26 cellular contexts compared by ENCODE assay signal in genomic region chr5:131976414-131977211, GRCh38. TPM values are rescaled to one million over a fixed set of nuclear protein-coding genes. Genes with fewer than 3 reads are reported as not detected.
DNase-seq lines count a peak whose midpoint lies in the region; ATAC-seq and TF ChIP-seq lines count a peak whose summit lies in the region.
"Had no signal": no experiment of that assay in that cellular context is flagged by ENCODE, and none has a peak within 500 bp of the region (broad histone marks: within the 10 kb centered on the region; RNA-seq: fewer than 3 reads in every experiment).

No MANE protein-coding gene starts in this region.

- DNase-seq in activated naive CD4-positive, alpha-beta T cell treated with anti-CD3 and anti-CD28 coated beads, Interleukin-2, amount 50 U/mL, for 72 hours (ENCODE audit: low spot score in 2 of 2) = no peak
- DNase-seq in activated naive CD4-positive, alpha-beta T cell treated with anti-CD3 and anti-CD28 coated beads, Interleukin-2, amount 50 U/mL, for 16 hours = no peak
- peak; percentile 62 for DNase-seq in coronary artery (ENCODE audit: low spot score)
- no peak for DNase-seq in thoracic aorta (ENCODE audit: low spot score)
- DNase-seq in dermis blood vessel endothelial cell = no peak
- DNase-seq: activated CD4-positive, CD25-positive, alpha-beta regulatory T cell treated with anti-CD3 and anti-CD28 coated beads, Interleukin-2, amount 50 U/mL, for 72 hours; activated gamma-delta T cell treated with Interleukin-2 at 50 U/mL for 16 hours; DMS 273 treated with DMSO at 0.1 percent for 48 hours; endodermal cell; H7; IMR-90; natural killer cell; NCI-H1417 treated with DMSO at 0.1 percent for 48 hours; NCI-H526; ovary; right cardiac atrium; RPMI8226; stimulated activated CD8-positive, alpha-beta memory T cell treated with anti-CD3 and anti-CD28 coated beads, Interleukin-4, amount 100 ng/mL, for 48 hours had no signal

- no peaks in the 10 kb centered on the region for H3K36me3 ChIP-seq in thoracic aorta
- H3K36me3 ChIP-seq: BLaER1 treated with 17β-estradiol and CSF1 and Interleukin-3, amounts not matched to agents 10 nM and 100 nM; ovary; suprapubic skin had no signal

- no peaks in the 10 kb centered on the region for H3K36me3 Mint-ChIP-seq in activated naive CD4-positive, alpha-beta T cell treated with anti-CD3 and anti-CD28 coated beads, Interleukin-2, amount 50 U/mL, for 72 hours
- H3K36me3 Mint-ChIP-seq: memory B cell, natural killer cell had no signal

- no peak for TF ChIP-seq CTCF in coronary artery (IDR thresholded peaks at IDR 0.05)
- TF ChIP-seq CTCF in thoracic aorta (IDR thresholded peaks at IDR 0.05) = no peak

- H3K27me3 ChIP-seq in thoracic aorta (replicated peaks; ENCODE audit: insufficient read depth) = no peaks in the 10 kb centered on the region
- H3K27me3 ChIP-seq: BLaER1 treated with 17β-estradiol and CSF1 and Interleukin-3, amounts not matched to agents 10 nM and 100 nM; ovary; suprapubic skin had no signal

- ATAC-seq in activated naive CD4-positive, alpha-beta T cell treated with anti-CD3 and anti-CD28 coated beads, Interleukin-2, amount 50 U/mL, for 72 hours = no peak
- ATAC-seq in HG02610 (IDR thresholded peaks at IDR 0.05; ENCODE audit: unreplicated experiment) (peak; percentile 47), thoracic aorta (ENCODE audit: insufficient number of reproducible peaks, low FRiP score, low read depth) (no peak), HG02870 (IDR thresholded peaks at IDR 0.05; ENCODE audit: unreplicated experiment) (no peak), HG03025 (IDR thresholded peaks at IDR 0.05; ENCODE audit: low FRiP score, unreplicated experiment) (no peak)
- ATAC-seq: natural killer cell, right cardiac atrium had no signal

- H3K4me3 ChIP-seq in coronary artery = no peak overlapping the region
- H3K4me3 ChIP-seq in thoracic aorta = no peak overlapping the region
- H3K4me3 ChIP-seq: BLaER1 treated with 17β-estradiol and CSF1 and Interleukin-3, amounts not matched to agents 10 nM and 100 nM; ovary; suprapubic skin had no signal

- no peak overlapping the region for H3K27ac ChIP-seq in coronary artery
- peak overlapping the region; percentile 31 to 42 for H3K27ac ChIP-seq in thoracic aorta
- H3K27ac ChIP-seq: BLaER1 treated with 17β-estradiol and CSF1 and Interleukin-3, amounts not matched to agents 10 nM and 100 nM; ovary; suprapubic skin had no signal

- H3K4me1 ChIP-seq in thoracic aorta (ENCODE audit: control insufficient read depth in 1 of 2, low read depth in 2 of 2) = peaks cover 0 to 15% of the 10 kb centered on the region in 2 donors
- H3K4me1 ChIP-seq: suprapubic skin had no signal

- no peaks in the 10 kb centered on the region for H3K9me3 ChIP-seq in thoracic aorta
- H3K9me3 ChIP-seq: BLaER1 treated with 17β-estradiol and CSF1 and Interleukin-3, amounts not matched to agents 10 nM and 100 nM; ovary; suprapubic skin had no signal

- no peaks in the 10 kb centered on the region for H3K9me3 Mint-ChIP-seq in activated naive CD4-positive, alpha-beta T cell treated with anti-CD3 and anti-CD28 coated beads, Interleukin-2, amount 50 U/mL, for 72 hours
- H3K9me3 Mint-ChIP-seq: endodermal cell, memory B cell, natural killer cell had no signal

- peak overlapping the region; percentile 65 for H3K27ac Mint-ChIP-seq in activated naive CD4-positive, alpha-beta T cell treated with anti-CD3 and anti-CD28 coated beads, Interleukin-2, amount 50 U/mL, for 72 hours
- H3K27ac Mint-ChIP-seq: endodermal cell, memory B cell had no signal

RNA-seq across cellular contexts. Expression of gene MEIKIN, which starts 31.1 kb away (rescaled TPM):
- total RNA-seq in activated naive CD4-positive, alpha-beta T cell treated with anti-CD3 and anti-CD28 coated beads, Interleukin-2, amount 50 U/mL, for 72 hours = not detected
- total RNA-seq in thoracic aorta (not detected), dermis blood vessel endothelial cell (not detected in 2 replicates)
- total RNA-seq: endodermal cell, G401, H7, IMR-90, MCF 10A, ovary, suprapubic skin had no signal

RNA-seq across cellular contexts. Expression of gene ACSL6, which starts 34.8 kb away (rescaled TPM):
- total RNA-seq in activated naive CD4-positive, alpha-beta T cell treated with anti-CD3 and anti-CD28 coated beads, Interleukin-2, amount 50 U/mL, for 72 hours = 1 to 10 TPM; 1.8 to 3.5 TPM
- total RNA-seq in thoracic aorta = 1 to 10 TPM; 1.6 TPM
- total RNA-seq in dermis blood vessel endothelial cell = 0.09 and 0.17 TPM in 2 replicates
- total RNA-seq: IMR-90, MCF 10A had no signal

Comparison
In these comparisons a context has a peak if more than half of its experiments do, and no peak if none do; other contexts are left out.
1. H3K27ac ChIP-seq: peak in thoracic aorta (2 of 2); none in coronary artery (0 of 2).